ENCODE assay signal across 1 cellular context in genomic region chrX:153495903-153496629, GRCh38.
TF ChIP-seq lines count a peak whose summit lies in the region.

No MANE protein-coding gene starts in this region.

TF ChIP-seq in SK-N-SH, 30 proteins besides CTCF, POLR2A, EP300 and RAD21 (continued from another document):
- TF ChIP-seq FOSL2 (IDR thresholded peaks at IDR 0.05; ENCODE audit: borderline replicate concordance, low read depth): no peak
- no peak for TF ChIP-seq JUND (IDR thresholded peaks at IDR 0.05)
- TF ChIP-seq ZBTB33 (IDR thresholded peaks at IDR 0.05; ENCODE audit: borderline replicate concordance, low read depth): no peak
- no peak for TF ChIP-seq NFIC (IDR thresholded peaks at IDR 0.05; ENCODE audit: borderline replicate concordance)
- no peak for TF ChIP-seq SIN3A (IDR thresholded peaks at IDR 0.05; ENCODE audit: borderline replicate concordance, low read depth, low read length)
- no peak for TF ChIP-seq ELF1 (IDR thresholded peaks at IDR 0.05)
